ENCODE assay signal across 8 cellular contexts in the genomic region with DNA sequence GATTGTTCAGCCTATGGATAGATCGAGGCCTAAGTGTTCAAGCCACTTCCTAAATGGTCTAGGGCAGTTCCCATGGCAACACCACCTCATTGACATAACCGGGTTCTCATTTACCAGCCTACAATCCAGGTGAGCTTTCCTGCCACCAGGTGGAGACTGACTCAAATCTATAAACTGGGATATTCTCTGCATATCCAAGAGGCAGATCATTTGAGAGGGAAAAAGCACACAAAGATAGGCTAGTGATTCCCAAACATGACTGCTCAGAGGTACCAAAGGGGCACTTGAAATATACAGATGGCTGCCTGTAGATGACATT.
A peak's percentile ranks its signal among the peaks of the same experiment; 100 is the strongest.
DNase-seq lines count a peak whose midpoint lies in the region; ATAC-seq lines count a peak whose summit lies in the region.

No MANE protein-coding gene starts in this region.

- H3K27me3 ChIP-seq in iPS-20b (ENCODE audit: insufficient read depth, low read length) (no peaks in the 10 kb centered on the region), right cardiac atrium (ENCODE audit: control insufficient read depth, insufficient read depth) (no peaks in the 10 kb centered on the region)

- DNase-seq in NCI-H2171 treated with DMSO at 0.1 percent for 48 hours (lab: John Stamatoyannopoulos, UW) (peak; percentile 73), NCI-H2171 (lab: John Stamatoyannopoulos, UW) (no peak), HT-29 (ENCODE audit: low spot score) (peak; percentile 72), RPMI8226 (peak; percentile 36), KBM-7 (no peak), right cardiac atrium (no peak)

- in situ Hi-C loops in KBM-7 (cut with MboI; ENCODE audit: low pct_unique_long_range_greater_than_20kb, low sequenced_read_pairs): no loop called here

- WGBS in right cardiac atrium: 52% methylated on average over 2 of the region's 2 CpGs

- intact Hi-C loops in right cardiac atrium (cut with DNase I): no loop called here

- H3K4me1 ChIP-seq in iPS-20b (ENCODE audit: insufficient read depth, low read length): peaks cover 19% of the 10 kb centered on the region
- peaks cover 4% of the 10 kb centered on the region for H3K4me1 ChIP-seq in right cardiac atrium (ENCODE audit: control insufficient read depth, insufficient read depth, low read length)

- no peaks in the 10 kb centered on the region for H3K36me3 ChIP-seq in iPS-20b (ENCODE audit: insufficient read depth, low read depth, low read length)

- H3K9me3 ChIP-seq in iPS-20b (ENCODE audit: insufficient read depth, low read depth, low read length) (no peaks in the 10 kb centered on the region), right cardiac atrium (ENCODE audit: control insufficient read depth, low read length) (no peaks in the 10 kb centered on the region)

- no peak overlapping the region for H3K9ac ChIP-seq in iPS-20b (ENCODE audit: low read depth, low read length)

- ATAC-seq in GM19467 (IDR thresholded peaks at IDR 0.05; ENCODE audit: unreplicated experiment) (no peak), right cardiac atrium (no peak)

- H3K4me3 ChIP-seq in iPS-20b (ENCODE audit: low read length) (peak overlapping the region; percentile 41; the same call in 1 of the 2 replicates), right cardiac atrium (ENCODE audit: low read length) (no peak overlapping the region)

- H3K27ac ChIP-seq in iPS-20b (ENCODE audit: low read length) (no peak overlapping the region), right cardiac atrium (ENCODE audit: low read length) (no peak overlapping the region)

Comparison
In these comparisons a context has a peak if more than half of its experiments do, and no peak if none do; other contexts are left out.
1. DNase-seq: peak in NCI-H2171 treated with DMSO at 0.1 percent for 48 hours (single experiment), HT-29 (single experiment) and RPMI8226 (single experiment); none in NCI-H2171 (single experiment), KBM-7 (single experiment) and right cardiac atrium (0 of 3).